In the genomic region with DNA sequence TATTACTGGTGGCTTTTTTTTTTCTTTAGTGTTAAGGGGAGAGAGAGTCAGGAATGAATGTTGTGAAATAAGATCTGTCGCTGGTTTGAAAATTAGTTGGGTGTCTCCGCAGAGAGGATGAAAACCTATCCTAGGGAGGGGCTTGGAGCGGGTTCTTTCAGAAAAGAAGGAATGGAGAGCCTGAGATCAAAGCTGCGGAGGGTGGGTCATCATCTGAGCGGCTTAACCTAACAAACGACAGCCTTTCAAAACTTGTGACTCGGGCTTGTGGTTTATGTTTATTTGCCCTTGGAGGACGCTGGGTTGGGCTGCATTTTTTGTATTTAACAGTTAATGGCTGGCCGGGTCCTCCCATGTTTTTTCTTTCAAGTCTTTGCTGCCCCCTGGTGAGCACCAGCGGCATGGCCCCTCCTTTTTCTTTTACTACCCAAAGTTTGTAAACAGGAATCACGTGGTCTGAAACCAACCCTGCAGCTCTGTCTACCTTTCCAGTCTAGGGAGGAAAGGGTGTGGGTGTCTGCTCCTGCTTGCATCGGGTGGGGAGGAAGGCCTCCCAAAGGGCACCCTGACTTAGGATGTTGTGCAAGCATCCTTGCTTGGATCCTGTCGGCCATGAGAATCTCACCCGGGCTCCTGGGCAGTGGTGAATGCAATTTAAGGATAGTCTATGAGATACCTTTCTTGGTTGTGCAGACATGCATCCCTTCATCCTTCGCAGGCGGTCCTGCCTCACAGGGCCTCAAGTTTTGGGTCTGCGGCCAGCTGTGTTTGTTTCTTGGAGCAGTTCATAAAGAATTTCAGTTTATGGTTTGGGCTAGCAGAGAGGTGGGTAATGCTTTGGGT, we compare ENCODE assay signal across 8 cellular contexts. TPM values are rescaled to one million over a fixed set of nuclear protein-coding genes. Genes with fewer than 3 reads are reported as not detected.
DNase-seq lines count a peak whose midpoint lies in the region; ATAC-seq and TF ChIP-seq lines count a peak whose summit lies in the region.

No MANE protein-coding gene starts in this region.

- H3K4me3 ChIP-seq in Loucy (ENCODE audit: low read length, poor library complexity, severe bottlenecking) = peak overlapping the region; percentile 82
- peak overlapping the region; percentile 58 to 95 (median 73) for H3K4me3 ChIP-seq in fibroblast of lung (replicated peaks in 1 of 4; ENCODE audit: control extremely low read depth in 1 of 4, insufficient read depth in 1 of 4, low read depth in 3 of 4, low read length in 4 of 4)

- no peaks in the 10 kb centered on the region for H3K9me2 ChIP-seq in Loucy (replicated peaks; ENCODE audit: low read depth, low read length)

- DNase-seq in RPMI8226 (peak; percentile 90), fibroblast of lung (ENCODE audit: low read depth in 2 of 2) (peak; percentile 90 to 98), naive B cell (peak; percentile 89)
- DNase-seq in activated T-helper 1 cell treated with anti-CD3 and anti-CD28 coated beads, Interleukin-2, amount 50 U/mL, for 16 hours (ENCODE audit: low read depth in 1 of 2, low spot score in 1 of 2) = peak; percentile 78 to 82
- peak; percentile 76 to 91 for DNase-seq in stimulated activated CD8-positive, alpha-beta memory T cell treated with anti-CD3 and anti-CD28 coated beads, Interleukin-7, amount 100 ng/mL, for 4 hours (ENCODE audit: low read depth in 2 of 2)

- peaks cover 10 to 22% of the 10 kb centered on the region in 2 donors for H3K36me3 Mint-ChIP-seq in naive B cell

- H3K27me3 ChIP-seq in Loucy (ENCODE audit: insufficient read depth, low read length, poor library complexity, severe bottlenecking) = no peaks in the 10 kb centered on the region
- H3K27me3 ChIP-seq in fibroblast of lung (ENCODE audit: control insufficient read depth, insufficient read depth, low read length) = no peaks in the 10 kb centered on the region

- peaks cover 26% of the 10 kb centered on the region for H3K4me1 ChIP-seq in Loucy (ENCODE audit: insufficient read depth, low read length, poor library complexity, severe bottlenecking)
- H3K4me1 ChIP-seq in fibroblast of lung (ENCODE audit: control insufficient read depth, extremely low read depth, insufficient read depth, low read length) = peaks cover 6% of the 10 kb centered on the region

- peaks cover 49 to 72% (median 65%) of the 10 kb centered on the region in 3 donors for H3K4me1 Mint-ChIP-seq in naive B cell

- H3K9me3 ChIP-seq in Loucy (ENCODE audit: insufficient read depth, low read depth, low read length) (no peaks in the 10 kb centered on the region), fibroblast of lung (ENCODE audit: control insufficient read depth, insufficient read depth, low read depth, low read length) (no peaks in the 10 kb centered on the region)

- ATAC-seq in naive B cell (ENCODE audit: low read depth in 2 of 2) (peak; percentile 10 to 11), HG03342 (IDR thresholded peaks at IDR 0.05; ENCODE audit: unreplicated experiment) (no peak)

- H3K9ac ChIP-seq in Loucy (ENCODE audit: low read depth, low read length, poor library complexity, severe bottlenecking) (peak overlapping the region; percentile 87), fibroblast of lung (ENCODE audit: insufficient read depth, low read length) (peak overlapping the region; percentile 78)

- TF ChIP-seq CTCF in GM12874 (IDR thresholded peaks at IDR 0.05; ENCODE audit: insufficient read depth, low read depth, low read length) (peak; percentile 75), Loucy (conservative IDR thresholded peaks at IDR 0.05; ENCODE audit: low read length) (peak; percentile 92), fibroblast of lung (conservative IDR thresholded peaks at IDR 0.05 in 1 of 2, IDR thresholded peaks at IDR 0.05 in 1 of 2; ENCODE audit: low read depth in 1 of 2, low read length in 2 of 2) (peak; percentile 85 to 89)

- peak overlapping the region; percentile 89 to 98 (median 96) for H3K27ac Mint-ChIP-seq in naive B cell

- H3K79me2 ChIP-seq in Loucy (ENCODE audit: insufficient read depth, low read length) = peaks cover 46% of the 10 kb centered on the region
- peaks cover 20% of the 10 kb centered on the region for H3K79me2 ChIP-seq in fibroblast of lung (ENCODE audit: control insufficient read depth, insufficient read depth, low read length)

- H3K27ac ChIP-seq in fibroblast of lung (ENCODE audit: insufficient read depth, low read length) = peak overlapping the region; percentile 82

- H3F3A ChIP-seq in Loucy (ENCODE audit: low read depth) = peaks cover 3% of the 10 kb centered on the region; the same call in 1 of the 2 replicates

- no peaks in the 10 kb centered on the region for H3K27me3 Mint-ChIP-seq in naive B cell

- peak overlapping the region; percentile 90 to 97 (median 92) for H3K4me3 Mint-ChIP-seq in naive B cell

- H4K20me1 ChIP-seq in Loucy (ENCODE audit: insufficient read depth, low read length, poor library complexity, severe bottlenecking) = peaks cover 27% of the 10 kb centered on the region
- H4K20me1 ChIP-seq in fibroblast of lung (ENCODE audit: control insufficient read depth, extremely low read depth, insufficient read depth, low read length) = no peaks in the 10 kb centered on the region

- H3K36me3 ChIP-seq in Loucy (ENCODE audit: insufficient read depth, low read length) (peaks cover 28% of the 10 kb centered on the region; the same call in 1 of the 2 replicates), fibroblast of lung (ENCODE audit: control insufficient read depth, insufficient read depth, low read length) (peaks cover 15% of the 10 kb centered on the region)

- H2AFZ ChIP-seq in Loucy (ENCODE audit: low read length) (no peak overlapping the region), fibroblast of lung (ENCODE audit: low read length) (no peak overlapping the region)

- peak overlapping the region; percentile 85 for H3K4me2 ChIP-seq in Loucy (ENCODE audit: low read depth, low read length, poor library complexity, severe bottlenecking)
- peak overlapping the region; percentile 91 for H3K4me2 ChIP-seq in fibroblast of lung (ENCODE audit: extremely low read depth, insufficient read depth, low read length)

- H3K9me3 Mint-ChIP-seq in naive B cell = no peaks in the 10 kb centered on the region

RNA-seq across cellular contexts. Expression of a gene that starts 2.2 kb away (rescaled TPM):
- 22.8 and 25.7 TPM in 2 replicates for total RNA-seq in fibroblast of lung
- polyA plus RNA-seq in fibroblast of lung (13.4 and 13.8 TPM in 2 replicates), naive B cell (ENCODE audit: low read depth in 6 of 6) (10 to 100 TPM; 15.0 to 46.3 (median 24.3) TPM)
- 16.7 and 20.5 TPM in 2 replicates for polyA plus RNA-seq in fibroblast of lung (2012)
- polyA minus RNA-seq in fibroblast of lung (ENCODE audit: low replicate concordance) = 31.2 and 45.0 TPM in 2 replicates
